In genomic region chr20:33262658-33263065, GRCh38 we compare ENCODE assay signal across 8 cellular contexts. TPM values are rescaled to one million over a fixed set of nuclear protein-coding genes. Genes with fewer than 3 reads are reported as not detected.
DNase-seq lines count a peak whose midpoint lies in the region; ATAC-seq and TF ChIP-seq lines count a peak whose summit lies in the region.

No MANE protein-coding gene starts in this region.

- peak; percentile 63 to 81 for ATAC-seq in upper lobe of left lung (ENCODE audit: low FRiP score in 2 of 2)
- ATAC-seq in effector memory CD8-positive, alpha-beta T cell (replicated peaks): no peak

- H3K9me3 Mint-ChIP-seq in effector memory CD8-positive, alpha-beta T cell: no peaks in the 10 kb centered on the region

- WGBS in adrenal gland, 4 donors: 24 to 34% (median 26%) methylated on average over 5 of the region's 5 CpGs
- 27 to 33% methylated on average over 5 of the region's 5 CpGs for WGBS in upper lobe of left lung, 2 donors

- no peak overlapping the region for H3K27ac Mint-ChIP-seq in effector memory CD8-positive, alpha-beta T cell

- peaks cover 62 to 83% of the 10 kb centered on the region in 2 donors for H3K27me3 Mint-ChIP-seq in effector memory CD8-positive, alpha-beta T cell

- no peaks in the 10 kb centered on the region for H3K27me3 ChIP-seq in adrenal gland
- peaks cover 0 to 1% (median 0%) of the 10 kb centered on the region in 4 donors for H3K27me3 ChIP-seq in upper lobe of left lung

- TF ChIP-seq CTCF in GM12864 (IDR thresholded peaks at IDR 0.05; ENCODE audit: low read depth, low read length, missing control alignments): peak; percentile 58
- TF ChIP-seq CTCF in adrenal gland (IDR thresholded peaks at IDR 0.05): peak; percentile 52 to 75 (median 61)
- TF ChIP-seq CTCF in upper lobe of left lung (IDR thresholded peaks at IDR 0.05): peak in 3 of 6 experiments; percentile 32 to 49 (median 40)
- TF ChIP-seq CTCF in coronary artery (IDR thresholded peaks at IDR 0.05): no peak

- no peak for TF ChIP-seq POLR2A in adrenal gland (IDR thresholded peaks at IDR 0.05)
- TF ChIP-seq POLR2A in upper lobe of left lung (IDR thresholded peaks at IDR 0.05): no peak

- H3K27ac ChIP-seq in adrenal gland: no peak overlapping the region
- no peak overlapping the region for H3K27ac ChIP-seq in upper lobe of left lung
- H3K27ac ChIP-seq in coronary artery: no peak overlapping the region

- H3K4me1 ChIP-seq in adrenal gland (replicated peaks in 1 of 2) (no peaks in the 10 kb centered on the region), upper lobe of left lung (peaks cover 0 to 11% (median 3%) of the 10 kb centered on the region in 4 donors)

- DNase-seq in AG08396 (ENCODE audit: low spot score): peak; percentile 30
- no peak for DNase-seq in GM12864 (ENCODE audit: low read depth)
- peak; percentile 51 for DNase-seq in NCI-H345 (lab: John Stamatoyannopoulos, UW)
- peak; percentile 24 to 66 (median 58) for DNase-seq in adrenal gland
- DNase-seq in iPS-NIHi7 (ENCODE audit: extremely low spot score): peak; percentile 65
- peak in 1 of 2 donors; percentile 40 for DNase-seq in upper lobe of left lung
- no peak for DNase-seq in effector memory CD8-positive, alpha-beta T cell
- no peak for DNase-seq in coronary artery (ENCODE audit: low spot score)

- no peak overlapping the region for H3K4me3 Mint-ChIP-seq in effector memory CD8-positive, alpha-beta T cell

- intact Hi-C loops in adrenal gland (cut with DNase I): loop anchor here in 1 of 2 donors (5.0 kb wide), 1 partner anchor 40 kb away; no protein-coding TSS in a partner anchor

- no peak for TF ChIP-seq EP300 in upper lobe of left lung (IDR thresholded peaks at IDR 0.05)

- no peaks in the 10 kb centered on the region for H3K36me3 Mint-ChIP-seq in effector memory CD8-positive, alpha-beta T cell (ENCODE audit: insufficient read depth)

- H3K4me1 Mint-ChIP-seq in effector memory CD8-positive, alpha-beta T cell (ENCODE audit: low read depth in 2 of 2): no peaks in the 10 kb centered on the region

- H3K4me3 ChIP-seq in GM12864 (ENCODE audit: low read depth, low read length): no peak overlapping the region
- no peak overlapping the region for H3K4me3 ChIP-seq in adrenal gland
- no peak overlapping the region for H3K4me3 ChIP-seq in upper lobe of left lung
- H3K4me3 ChIP-seq in coronary artery: no peak overlapping the region

- no peaks in the 10 kb centered on the region for H3K36me3 ChIP-seq in adrenal gland (replicated peaks in 1 of 2)
- H3K36me3 ChIP-seq in upper lobe of left lung: no peaks in the 10 kb centered on the region

- H3K9me3 ChIP-seq in adrenal gland (replicated peaks in 1 of 3) (no peaks in the 10 kb centered on the region), upper lobe of left lung (no peaks in the 10 kb centered on the region)

RNA-seq across cellular contexts. Expression of gene BPIFB1, which starts 20.4 kb away (rescaled TPM):
- total RNA-seq in adrenal gland: under 1 TPM in 2 of 8 donors, not detected in 6; 0.23 to 0.25 TPM
- under 1 TPM in 1 of 3 donors, not detected in 2; 0.07 TPM for polyA plus RNA-seq in adrenal gland
- 100 to 1,000 TPM in 2 of 6 donors, 10 to 100 TPM in 3, 1 to 10 TPM in 1; 4.8 to 323 (median 35.3) TPM for total RNA-seq in upper lobe of left lung

RNA-seq across cellular contexts. Expression of gene BPIFA1, which starts 26.9 kb away (rescaled TPM):
- total RNA-seq in adrenal gland (not detected), upper lobe of left lung (10 to 100 TPM in 2 of 6 donors, 1 to 10 TPM in 2, under 1 TPM in 2; 0.26 to 61.8 (median 2.6) TPM)
- polyA plus RNA-seq in adrenal gland: not detected

RNA-seq across cellular contexts. Expression of gene BPIFA3, which starts 45.5 kb away (rescaled TPM):
- total RNA-seq in adrenal gland (not detected), upper lobe of left lung (not detected)
- polyA plus RNA-seq in adrenal gland: not detected

Comparison
In these comparisons a context has a peak if more than half of its experiments do, and no peak if none do; other contexts are left out.
1. DNase-seq: peak in AG08396 (single experiment), NCI-H345 (single experiment), adrenal gland (7 of 7) and iPS-NIHi7 (single experiment); none in GM12864 (single experiment), effector memory CD8-positive, alpha-beta T cell (0 of 3) and coronary artery (single experiment).
2. RNA of gene BPIFB1, which starts 20.4 kb away (total RNA-seq): 4.8 to 323 TPM in upper lobe of left lung; 0.23 to 0.25 TPM in adrenal gland; every median in the first group is over 4 times any median in the second.